In the genomic region with DNA sequence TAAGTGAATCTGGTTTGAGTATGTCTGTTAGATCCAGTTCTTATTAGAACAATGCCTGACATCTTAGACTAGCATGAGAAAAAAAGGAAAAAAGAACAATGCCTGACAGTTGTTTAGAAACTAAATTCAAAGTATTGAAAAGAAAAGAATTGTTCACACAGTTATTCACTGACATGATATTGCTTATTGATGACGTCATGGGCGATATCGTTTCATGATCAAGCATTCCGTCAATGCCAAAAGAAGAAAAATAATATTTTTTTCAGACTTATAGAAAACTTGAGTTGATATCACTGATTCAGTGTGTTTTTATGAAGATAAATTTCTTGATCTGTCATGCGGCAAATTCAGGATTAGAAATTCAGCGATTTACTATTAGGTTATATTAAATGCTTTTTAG, we compare ENCODE assay signal across 6 cellular contexts.
"Had no signal": no experiment of that assay in that cellular context is flagged by ENCODE, and none has a peak within 500 bp of the region (broad histone marks: within the 10 kb centered on the region; RNA-seq: fewer than 3 reads in every experiment).

No MANE protein-coding gene starts in this region.

- H3K27ac ChIP-seq: HL-60, KMS-11 had no signal

- FAIRE-seq: HTR-8/SVneo had no signal

- DNase-seq: IMR-90, KBM-7, KG1 had no signal

- H3K9ac ChIP-seq: KMS-11 had no signal

- H3K4me2 ChIP-seq: KMS-11 had no signal
